Comparison of ENCODE assay signal across 9 cellular contexts in the genomic region with DNA sequence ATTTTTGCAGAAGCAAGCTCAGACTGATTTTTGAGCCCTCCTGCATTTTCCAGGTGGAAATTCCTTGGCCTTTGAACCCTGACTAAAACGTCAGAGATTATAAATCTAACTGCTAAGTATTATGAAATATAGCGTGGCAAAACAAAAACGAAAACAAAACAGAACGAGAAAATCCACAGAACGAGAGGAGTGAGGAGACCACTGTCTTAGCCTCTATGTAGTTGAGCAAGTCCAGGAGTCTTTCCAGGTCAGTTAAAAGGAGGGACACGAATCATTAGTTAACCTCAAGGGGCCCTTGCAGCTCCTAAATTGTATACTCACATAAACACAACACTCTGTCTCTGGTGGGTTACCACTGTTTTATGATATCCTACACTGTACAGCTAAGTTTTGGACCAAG.
DNase-seq lines count a peak whose midpoint lies in the region; ATAC-seq and TF ChIP-seq lines count a peak whose summit lies in the region.
"Had no signal": no experiment of that assay in that cellular context is flagged by ENCODE, and none has a peak within 500 bp of the region (broad histone marks: within the 10 kb centered on the region; RNA-seq: fewer than 3 reads in every experiment).

No MANE protein-coding gene starts in this region.

- H3K9ac ChIP-seq in HCT116 (ENCODE audit: low read length) (no peak overlapping the region), adipocyte (ENCODE audit: low read length) (peak overlapping the region; percentile 50)

- intact Hi-C loops in HCT116 (cut with micrococcal nuclease) (loop anchor here (1.0 kb wide), 2 partner anchors 197 to 228 kb away; no protein-coding TSS in a partner anchor), gastrocnemius medialis (cut with DNase I; ENCODE audit: low total_unique reads) (loop anchor here (1.0 kb wide), 3 partner anchors 79 to 197 kb away; partner anchors contain the start of gene SEC24D)

- H3K4me1 ChIP-seq in HCT116 (ENCODE audit: control insufficient read depth in 1 of 2, insufficient read depth in 2 of 2, low read length in 2 of 2) (no peaks in the 10 kb centered on the region; a peak in 1 of 4 replicates), adipocyte (ENCODE audit: control insufficient read depth, insufficient read depth, low read length) (peaks cover 38% of the 10 kb centered on the region), gastrocnemius medialis (peaks cover 56 to 60% of the 10 kb centered on the region in 2 donors)

- H3K27ac ChIP-seq in HCT116 (ENCODE audit: low read depth, low read length): no peak overlapping the region
- H3K27ac ChIP-seq in gastrocnemius medialis: peak overlapping the region; percentile 87 to 99 (median 92)

- H3K9me3 ChIP-seq in HCT116 (ENCODE audit: control insufficient read depth in 1 of 2, insufficient read depth in 1 of 2, low read depth in 1 of 2, low read length in 2 of 2) (no peaks in the 10 kb centered on the region), adipocyte (ENCODE audit: control insufficient read depth, low read length) (no peaks in the 10 kb centered on the region), gastrocnemius medialis (no peaks in the 10 kb centered on the region)

- RAD21 ChIA-PET in HCT116 (lab: Charles Lee; ENCODE audit: low non-redundant PET in 1 of 2, low total read pairs in 2 of 2, uncharacterized antibody in 2 of 2, unreplicated experiment in 2 of 2): interaction anchor here (0.6 to 1.5 kb wide), 2 partner anchors 193 to 525 kb away, joined by 3 read pairs; no protein-coding TSS in a partner anchor

- H4K20me1 ChIP-seq in HCT116 (ENCODE audit: insufficient read depth): no peaks in the 10 kb centered on the region

- in situ Hi-C loops in gastrocnemius medialis (cut with MboI; ENCODE audit: low sequenced_read_pairs in 4 of 4): no loop called here

- H3K36me3 ChIP-seq in HCT116 (ENCODE audit: control insufficient read depth in 1 of 2, insufficient read depth in 2 of 2, low read length in 2 of 2) (no peaks in the 10 kb centered on the region), adipocyte (ENCODE audit: control insufficient read depth, insufficient read depth, low read length, severe bottlenecking) (no peaks in the 10 kb centered on the region), gastrocnemius medialis (no peaks in the 10 kb centered on the region)

- no peak for TF ChIP-seq POLR2A in HCT116 (IDR thresholded peaks at IDR 0.05; ENCODE audit: borderline replicate concordance, extremely low read depth, insufficient read depth, insufficient read length)
- no peak for TF ChIP-seq POLR2A in gastrocnemius medialis (IDR thresholded peaks at IDR 0.05)

- no peak for TF ChIP-seq CTCF in HCT116 (IDR thresholded peaks at IDR 0.05 in 2 of 3, conservative IDR thresholded peaks at IDR 0.05 in 1 of 3; ENCODE audit: borderline replicate concordance in 1 of 3, insufficient read depth in 1 of 3, low read depth in 2 of 3, low read length in 2 of 3)
- no peak for TF ChIP-seq CTCF in gastrocnemius medialis (IDR thresholded peaks at IDR 0.05 in 4 of 5, conservative IDR thresholded peaks at IDR 0.05 in 1 of 5)

- BruUV-seq in HCT116 (replicated peaks; lab: Mats Ljungman, UMichigan): no TSS peak

- no peaks in the 10 kb centered on the region for H3K27me3 ChIP-seq in HCT116 (ENCODE audit: insufficient read depth, low read length)
- no peaks in the 10 kb centered on the region for H3K27me3 ChIP-seq in adipocyte (replicated peaks; ENCODE audit: control insufficient read depth, insufficient read depth, low read length)
- no peaks in the 10 kb centered on the region for H3K27me3 ChIP-seq in gastrocnemius medialis

- H3K79me2 ChIP-seq in HCT116 (ENCODE audit: insufficient read depth, low read length): no peaks in the 10 kb centered on the region

- H3K4me3 ChIP-seq in HCT116 (replicated peaks in 1 of 2; ENCODE audit: low read depth in 1 of 2, low read length in 2 of 2): no peak overlapping the region
- H3K4me3 ChIP-seq in adipocyte (ENCODE audit: low read length): peak overlapping the region; percentile 57
- peak overlapping the region in 3 of 4 donors; percentile 11 to 33 (median 24) for H3K4me3 ChIP-seq in gastrocnemius medialis

- ATAC-seq in HCT116: peak; percentile 49
- peak; percentile 21 to 29 for ATAC-seq in gastrocnemius medialis

- peak overlapping the region; percentile 93 for H2AFZ ChIP-seq in HCT116 (ENCODE audit: low read depth, low read length, poor library complexity, severe bottlenecking)

- CTCF ChIA-PET in HCT116 (lab: Charles Lee): interaction anchor here (1.2 to 1.7 kb wide), 3 partner anchors 78 to 197 kb away, joined by 3 to 16 read pairs (median 4); no protein-coding TSS in a partner anchor

- DNase-seq in HCT116 (ENCODE audit: low read depth, low spot score) (no peak), adipocyte (ENCODE audit: low read depth) (peak; percentile 27), iris pigment epithelial cell (ENCODE audit: low read depth) (peak; percentile 13), gastrocnemius medialis (no peak), NCI-H1105 (lab: John Stamatoyannopoulos, UW) (no peak), HK-2 (ENCODE audit: unreplicated experiment) (no peak), NCI-H510A treated with DMSO at 0.1 percent for 48 hours (lab: John Stamatoyannopoulos, UW) (no peak), NCI-H1048 (lab: John Stamatoyannopoulos, UW) (no peak)
- DNase-seq: stimulated activated CD4-positive, alpha-beta T cell treated with anti-CD3 and anti-CD28 coated beads, Interleukin-4, amount 100 ng/mL, for 1 hour had no signal

- H3K9me2 ChIP-seq in HCT116 (ENCODE audit: insufficient read depth): no peaks in the 10 kb centered on the region

- TF ChIP-seq RAD21 in HCT116 (IDR thresholded peaks at IDR 0.05; ENCODE audit: low read depth): no peak

- POLR2A ChIA-PET in HCT116 (lab: Charles Lee): no interaction called here

- H3K4me2 ChIP-seq in HCT116 (ENCODE audit: low read length): no peak overlapping the region

TF ChIP-seq in HCT116, 20 proteins besides CTCF, POLR2A, EP300 and RAD21:
- no peak for TF ChIP-seq ZBTB33 (IDR thresholded peaks at IDR 0.05; ENCODE audit: extremely low read depth, insufficient replicate concordance, low read length)
- TF ChIP-seq SP1 (IDR thresholded peaks at IDR 0.05; ENCODE audit: low read depth): no peak
- TF ChIP-seq, protein P1, sequence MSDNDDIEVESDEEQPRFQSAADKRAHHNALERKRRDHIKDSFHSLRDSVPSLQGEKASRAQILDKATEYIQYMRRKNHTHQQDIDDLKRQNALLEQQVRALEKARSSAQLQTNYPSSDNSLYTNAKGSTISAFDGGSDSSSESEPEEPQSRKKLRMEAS (IDR thresholded peaks at IDR 0.05): no peak
- TF ChIP-seq CBX3 (IDR thresholded peaks at IDR 0.05; ENCODE audit: low read depth): no peak
- TF ChIP-seq YY1 (IDR thresholded peaks at IDR 0.05; ENCODE audit: extremely low read depth, insufficient replicate concordance, low read depth, low read length): no peak
- TF ChIP-seq SIN3A (IDR thresholded peaks at IDR 0.05; ENCODE audit: low read depth): no peak
- TF ChIP-seq POLR2AphosphoS5 (IDR thresholded peaks at IDR 0.05; ENCODE audit: low read depth, low read length): no peak
- no peak for TF ChIP-seq JUND (IDR thresholded peaks at IDR 0.05)
- no peak for TF ChIP-seq TCF7L2 (IDR thresholded peaks at IDR 0.05; ENCODE audit: borderline replicate concordance, extremely low read depth, insufficient read depth, insufficient read length)
TF ChIP-seq in HCT116: peak in this region for 0.

Comparison
In these comparisons a context has a peak if more than half of its experiments do, and no peak if none do; other contexts are left out.
1. DNase-seq: peak in adipocyte (single experiment) and iris pigment epithelial cell (single experiment); none in HCT116 (single experiment), gastrocnemius medialis (0 of 2), NCI-H1105 (single experiment), HK-2 (single experiment), NCI-H510A treated with DMSO at 0.1 percent for 48 hours (single experiment) and NCI-H1048 (single experiment).
2. H3K4me3 ChIP-seq: peak in adipocyte (single experiment) and gastrocnemius medialis (3 of 4); none in HCT116 (0 of 2).